8 cellular contexts compared by ENCODE assay signal in genomic region chr17:8375738-8376259, GRCh38. TPM values are rescaled to one million over a fixed set of nuclear protein-coding genes. Genes with fewer than 3 reads are reported as not detected.
A peak's percentile ranks its signal among the peaks of the same experiment; 100 is the strongest.
DNase-seq lines count a peak whose midpoint lies in the region; ATAC-seq, FAIRE-seq and TF ChIP-seq lines count a peak whose summit lies in the region.

No MANE protein-coding gene starts in this region.

- H3K9me3 ChIP-seq in kidney (ENCODE audit: control insufficient read depth in 1 of 2, low read length in 2 of 2) = no peaks in the 10 kb centered on the region

- H3K4me3 ChIP-seq in LNCaP clone FGC (ENCODE audit: low read depth, low read length) = peak overlapping the region; percentile 88
- peak overlapping the region; percentile 78 to 98 for H3K4me3 ChIP-seq in kidney (ENCODE audit: low read length in 2 of 2)

- peaks cover 3% of the 10 kb centered on the region for H3K27me3 Mint-ChIP-seq in brain
- H3K27me3 Mint-ChIP-seq in stimulated activated naive CD8-positive, alpha-beta T cell treated with anti-CD3 and anti-CD28 coated beads, Interleukin-15, amount 100 ng/mL, for 72 hours = no peaks in the 10 kb centered on the region

- H3K36me3 Mint-ChIP-seq in brain = peaks cover 47% of the 10 kb centered on the region

- no peaks in the 10 kb centered on the region for H3K9me3 Mint-ChIP-seq in brain
- H3K9me3 Mint-ChIP-seq in stimulated activated naive CD8-positive, alpha-beta T cell treated with anti-CD3 and anti-CD28 coated beads, Interleukin-15, amount 100 ng/mL, for 72 hours = no peaks in the 10 kb centered on the region

- FAIRE-seq in kidney (lab: Jason Lieb, UNC) = no peak

- peak overlapping the region; percentile 45 to 98 for H3K9ac ChIP-seq in kidney (ENCODE audit: low read length in 2 of 2)

- H3K4me1 Mint-ChIP-seq in brain = peaks cover 71% of the 10 kb centered on the region
- peaks cover 55% of the 10 kb centered on the region for H3K4me1 Mint-ChIP-seq in stimulated activated naive CD8-positive, alpha-beta T cell treated with anti-CD3 and anti-CD28 coated beads, Interleukin-15, amount 100 ng/mL, for 72 hours

- peak overlapping the region; percentile 88 to 97 (median 94) for H3K27ac Mint-ChIP-seq in brain
- H3K27ac Mint-ChIP-seq in stimulated activated naive CD8-positive, alpha-beta T cell treated with anti-CD3 and anti-CD28 coated beads, Interleukin-15, amount 100 ng/mL, for 72 hours = peak overlapping the region; percentile 84 to 93

- DNase-seq in DMS79 (lab: John Stamatoyannopoulos, UW) (peak; percentile 11), LNCaP clone FGC (ENCODE audit: low read depth) (peak; percentile 81), kidney (no peak), SW 1271 (lab: John Stamatoyannopoulos, UW) (no peak)
- no peak for DNase-seq in stimulated activated naive CD8-positive, alpha-beta T cell treated with anti-CD3 and anti-CD28 coated beads, Interleukin-15, amount 100 ng/mL, for 72 hours

- H3K4me1 ChIP-seq in kidney (ENCODE audit: control insufficient read depth in 1 of 2, insufficient read depth in 1 of 2, low read depth in 1 of 2, low read length in 2 of 2) = peaks cover 14 to 15% of the 10 kb centered on the region in 2 donors

- ATAC-seq in stimulated activated naive CD8-positive, alpha-beta T cell treated with anti-CD3 and anti-CD28 coated beads, Interleukin-15, amount 100 ng/mL, for 72 hours = no peak
- no peak for ATAC-seq in HG02642 (IDR thresholded peaks at IDR 0.05; ENCODE audit: poor library complexity, unreplicated experiment)
- no peak for ATAC-seq in GM18873 (IDR thresholded peaks at IDR 0.05; ENCODE audit: low FRiP score, unreplicated experiment)

- peak overlapping the region; percentile 92 to 95 for H3K27ac ChIP-seq in kidney (ENCODE audit: low read depth in 2 of 2, low read length in 2 of 2)

- intact Hi-C loops in kidney (cut with DNase I) = no loop called here

- H3K36me3 ChIP-seq in kidney (ENCODE audit: control insufficient read depth in 1 of 2, insufficient read depth in 2 of 2, low read length in 2 of 2) = peaks cover 14 to 27% of the 10 kb centered on the region in 2 donors

- H3K4me3 Mint-ChIP-seq in brain = peak overlapping the region; percentile 86 to 93 (median 91)
- H3K4me3 Mint-ChIP-seq in stimulated activated naive CD8-positive, alpha-beta T cell treated with anti-CD3 and anti-CD28 coated beads, Interleukin-15, amount 100 ng/mL, for 72 hours = peak overlapping the region; percentile 80 to 90

- TF ChIP-seq CTCF in LNCaP clone FGC (IDR thresholded peaks at IDR 0.05; ENCODE audit: control insufficient read depth, extremely low read depth, insufficient read depth) (no peak), brain (conservative IDR thresholded peaks at IDR 0.05) (no peak), kidney (IDR thresholded peaks at IDR 0.05; ENCODE audit: borderline replicate concordance, extremely low read depth, insufficient read depth) (no peak)

RNA-seq across cellular contexts. Expression of gene RPL26, which starts 7.2 kb away (rescaled TPM):
- polyA plus RNA-seq in brain (ENCODE audit: insufficient read depth, low read depth, low replicate concordance) = 3,177 TPM
- 1,267 TPM for total RNA-seq in kidney
- 2,696 TPM for polyA plus RNA-seq in kidney (ENCODE audit: insufficient read depth, low read depth, low replicate concordance)

RNA-seq across cellular contexts. Expression of gene RNF222, which starts 21.8 kb away (rescaled TPM):
- not detected for polyA plus RNA-seq in brain (ENCODE audit: insufficient read depth, low read depth, low replicate concordance)
- total RNA-seq in kidney = not detected
- polyA plus RNA-seq in kidney (ENCODE audit: insufficient read depth, low read depth, low replicate concordance) = not detected

RNA-seq across cellular contexts. Expression of gene ODF4, which starts 36.2 kb away (rescaled TPM):
- polyA plus RNA-seq in brain (ENCODE audit: insufficient read depth, low read depth, low replicate concordance) (not detected), kidney (ENCODE audit: insufficient read depth, low read depth, low replicate concordance) (not detected)
- total RNA-seq in kidney = not detected

RNA-seq across cellular contexts. Expression of gene NDEL1, which starts 59.9 kb away (rescaled TPM):
- 33.2 TPM for polyA plus RNA-seq in brain (ENCODE audit: insufficient read depth, low read depth, low replicate concordance)
- 66.1 TPM for total RNA-seq in kidney
- polyA plus RNA-seq in kidney (ENCODE audit: insufficient read depth, low read depth, low replicate concordance) = 17.9 TPM

Comparison
In these comparisons a context has a peak if more than half of its experiments do, and no peak if none do; other contexts are left out.
1. DNase-seq: peak in DMS79 (single experiment) and LNCaP clone FGC (single experiment); none in kidney (single experiment), stimulated activated naive CD8-positive, alpha-beta T cell treated with anti-CD3 and anti-CD28 coated beads, Interleukin-15, amount 100 ng/mL, for 72 hours (0 of 2) and SW 1271 (0 of 2).